In genomic region chr10:77479586-77479985, GRCh38 we compare ENCODE assay signal across 29 cellular contexts.
DNase-seq lines count a peak whose midpoint lies in the region; ATAC-seq and TF ChIP-seq lines count a peak whose summit lies in the region.
"Had no signal": no experiment of that assay in that cellular context is flagged by ENCODE, and none has a peak within 500 bp of the region (broad histone marks: within the 10 kb centered on the region; RNA-seq: fewer than 3 reads in every experiment).

No MANE protein-coding gene starts in this region.

- H3K4me2 ChIP-seq in BLaER1 (peak overlapping the region; percentile 66), GM23338 (no peak overlapping the region), hepatocyte (no peak overlapping the region)

- peaks cover 99% of the 10 kb centered on the region for H3K4me1 ChIP-seq in BLaER1
- H3K4me1 ChIP-seq in GM23338 (ENCODE audit: insufficient read depth) = no peaks in the 10 kb centered on the region
- H3K4me1 ChIP-seq in muscle layer of colon (ENCODE audit: insufficient read depth, low read length) = peaks cover 46% of the 10 kb centered on the region
- peaks cover 13% of the 10 kb centered on the region for H3K4me1 ChIP-seq in hepatocyte (ENCODE audit: insufficient read depth)
- H3K4me1 ChIP-seq: suprapubic skin had no signal

- H3K4me3 ChIP-seq in BLaER1 = no peak overlapping the region
- H3K4me3 ChIP-seq in GM23338 = no peak overlapping the region
- H3K4me3 ChIP-seq in muscle layer of colon (ENCODE audit: low read depth in 1 of 2, low read length in 2 of 2) = no peak overlapping the region
- H3K4me3 ChIP-seq in hepatocyte = no peak overlapping the region
- H3K4me3 ChIP-seq: K562, smooth muscle cell, suprapubic skin had no signal

- H3K9me3 ChIP-seq in BLaER1 (no peaks in the 10 kb centered on the region), muscle layer of colon (ENCODE audit: low read length) (no peaks in the 10 kb centered on the region), hepatocyte (ENCODE audit: low read depth) (no peaks in the 10 kb centered on the region)
- H3K9me3 ChIP-seq: suprapubic skin had no signal

- no peak overlapping the region for H3K4me3 Mint-ChIP-seq in GM23338
- no peak overlapping the region for H3K4me3 Mint-ChIP-seq in chondrocyte (ENCODE audit: unreplicated experiment)
- H3K4me3 Mint-ChIP-seq: activated B cell treated with CpG ODN at 0.5 μM for 24 hours; activated CD4-positive, alpha-beta memory T cell treated with anti-CD3 and anti-CD28 coated beads for 36 hours; activated naive CD8-positive, alpha-beta T cell; activated T-helper 17 cell treated with anti-CD3 and anti-CD28 coated beads, Interleukin-2, amount 50 U/mL, for 72 hours had no signal

- H3K36me3 Mint-ChIP-seq in GM23338 (ENCODE audit: low read depth) (no peaks in the 10 kb centered on the region), chondrocyte (ENCODE audit: low read depth) (no peaks in the 10 kb centered on the region)
- H3K36me3 Mint-ChIP-seq: activated CD4-positive, alpha-beta memory T cell treated with anti-CD3 and anti-CD28 coated beads for 36 hours; activated naive CD8-positive, alpha-beta T cell had no signal

- H3K27ac Mint-ChIP-seq in GM23338 (no peak overlapping the region), chondrocyte (ENCODE audit: unreplicated experiment) (peak overlapping the region; percentile 70)
- H3K27ac Mint-ChIP-seq: activated B cell treated with CpG ODN at 0.5 μM for 24 hours; activated CD4-positive, alpha-beta memory T cell treated with anti-CD3 and anti-CD28 coated beads for 36 hours; activated naive CD8-positive, alpha-beta T cell; activated T-helper 17 cell treated with anti-CD3 and anti-CD28 coated beads, Interleukin-2, amount 50 U/mL, for 72 hours had no signal

- H3K36me3 ChIP-seq in BLaER1 (no peaks in the 10 kb centered on the region), GM23338 (ENCODE audit: insufficient read depth) (no peaks in the 10 kb centered on the region), muscle layer of colon (ENCODE audit: insufficient read depth, low read length) (no peaks in the 10 kb centered on the region), hepatocyte (replicated peaks; ENCODE audit: insufficient read depth, low read depth) (no peaks in the 10 kb centered on the region)
- H3K36me3 ChIP-seq: suprapubic skin had no signal

- TF ChIP-seq CTCF in GM23338 (conservative IDR thresholded peaks at IDR 0.05; ENCODE audit: low read depth in 2 of 2) = no peak
- no peak for TF ChIP-seq CTCF in chondrocyte (IDR thresholded peaks at IDR 0.05)
- TF ChIP-seq CTCF in hepatocyte (IDR thresholded peaks at IDR 0.05; ENCODE audit: poor library complexity) = no peak

- H4K20me1 ChIP-seq in BLaER1 (no peaks in the 10 kb centered on the region), GM23338 (replicated peaks; ENCODE audit: insufficient read depth) (no peaks in the 10 kb centered on the region; the same call in 1 of the 2 replicates), hepatocyte (ENCODE audit: insufficient read depth, poor library complexity, severe bottlenecking) (no peaks in the 10 kb centered on the region)

- no peak; the same call in 2 of the 3 replicates for ATAC-seq in GM23338
- no peak for ATAC-seq in HG03520 (IDR thresholded peaks at IDR 0.05; ENCODE audit: unreplicated experiment)
- ATAC-seq: activated T-helper 17 cell treated with anti-CD3 and anti-CD28 coated beads, Interleukin-2, amount 50 U/mL, for 72 hours; HCT116; K562 had no signal

- no peaks in the 10 kb centered on the region for H3K79me2 ChIP-seq in GM23338 (replicated peaks; ENCODE audit: insufficient read depth)
- H3K79me2 ChIP-seq in hepatocyte = no peaks in the 10 kb centered on the region

- H3K27me3 ChIP-seq in BLaER1 = no peaks in the 10 kb centered on the region
- no peaks in the 10 kb centered on the region for H3K27me3 ChIP-seq in GM23338 (ENCODE audit: insufficient read depth)
- no peaks in the 10 kb centered on the region for H3K27me3 ChIP-seq in muscle layer of colon (ENCODE audit: control insufficient read depth in 1 of 2, insufficient read depth in 2 of 2, low read length in 2 of 2)
- H3K27me3 ChIP-seq in hepatocyte = no peaks in the 10 kb centered on the region

- H3K27ac ChIP-seq in BLaER1 (no peak overlapping the region), GM23338 (ENCODE audit: low read depth) (no peak overlapping the region), muscle layer of colon (ENCODE audit: low read depth, low read length) (no peak overlapping the region), hepatocyte (no peak overlapping the region)
- H3K27ac ChIP-seq: suprapubic skin had no signal

- peak; percentile 37 for DNase-seq in GM23338 (ENCODE audit: low spot score)
- no peak for DNase-seq in chondrocyte (ENCODE audit: low spot score)
- DNase-seq in UCSD-AML1 (lab: John Stamatoyannopoulos, UW; ENCODE audit: unreplicated experiment) = no peak
- DNase-seq in NOMO-1 treated with dmso at 0.1 percent for 144 hours (lab: John Stamatoyannopoulos, UW; ENCODE audit: unreplicated experiment) = no peak
- DNase-seq in hepatocyte (ENCODE audit: low spot score) = no peak
- DNase-seq: ACHN; activated B cell treated with CpG ODN at 0.5 μM for 24 hours; activated CD4-positive, alpha-beta memory T cell treated with anti-CD3 and anti-CD28 coated beads for 36 hours; activated CD8-positive, alpha-beta memory T cell treated with anti-CD3 and anti-CD28 coated beads, Interleukin-2, amount 50 U/mL, for 48 hours; aorta; C1 segment of cervical spinal cord; central memory CD4-positive, alpha-beta T cell; dermis blood vessel endothelial cell; kidney glomerular epithelial cell; MM.1S; NCI-H1417 treated with DMSO at 0.1 percent for 48 hours; NCI-H2107; NCI-H526; nucleus accumbens; T1000 had no signal

- H3K4me1 Mint-ChIP-seq in GM23338 (peaks cover 2% of the 10 kb centered on the region; the same call in 2 of the 3 replicates), chondrocyte (ENCODE audit: low read depth) (peaks cover 42% of the 10 kb centered on the region)
- H3K4me1 Mint-ChIP-seq: activated B cell treated with CpG ODN at 0.5 μM for 24 hours; activated T-helper 17 cell treated with anti-CD3 and anti-CD28 coated beads, Interleukin-2, amount 50 U/mL, for 72 hours had no signal

- H3F3A ChIP-seq in GM23338 (replicated peaks; ENCODE audit: low read depth) = no peaks in the 10 kb centered on the region

- no peaks in the 10 kb centered on the region for H3K9me3 Mint-ChIP-seq in GM23338
- H3K9me3 Mint-ChIP-seq in chondrocyte (ENCODE audit: low read depth) = no peaks in the 10 kb centered on the region
- H3K9me3 Mint-ChIP-seq: activated B cell treated with CpG ODN at 0.5 μM for 24 hours; activated CD4-positive, alpha-beta memory T cell treated with anti-CD3 and anti-CD28 coated beads for 36 hours; activated T-helper 17 cell treated with anti-CD3 and anti-CD28 coated beads, Interleukin-2, amount 50 U/mL, for 72 hours had no signal

- H3K27me3 Mint-ChIP-seq in GM23338 (ENCODE audit: insufficient read depth, low read depth, poor library complexity) = peaks cover 5% of the 10 kb centered on the region
- H3K27me3 Mint-ChIP-seq in chondrocyte (ENCODE audit: low read depth) = no peaks in the 10 kb centered on the region
- H3K27me3 Mint-ChIP-seq: activated B cell treated with CpG ODN at 0.5 μM for 24 hours; activated CD4-positive, alpha-beta memory T cell treated with anti-CD3 and anti-CD28 coated beads for 36 hours had no signal

- WGBS in hepatocyte (ENCODE audit: low lambda C conversion rate, missing lambda C conversion rate) = 60% methylated on average over 8 of the region's 8 CpGs

- no peak overlapping the region for H3K9ac ChIP-seq in BLaER1
- H3K9ac ChIP-seq in muscle layer of colon (ENCODE audit: low read length) = peak overlapping the region; percentile 5

- H2AFZ ChIP-seq in GM23338 = no peak overlapping the region
- H2AFZ ChIP-seq in hepatocyte = no peak overlapping the region

- no peaks in the 10 kb centered on the region for H3K9me2 ChIP-seq in GM23338 (ENCODE audit: insufficient read depth)
- H3K9me2 ChIP-seq in hepatocyte (replicated peaks; ENCODE audit: insufficient read depth) = no peaks in the 10 kb centered on the region

TF ChIP-seq in GM23338, 12 proteins besides CTCF, POLR2A, EP300 and RAD21 (continues in another document):
- no peak for TF ChIP-seq CREB1 (CRISPR knock-in tag; IDR thresholded peaks at IDR 0.05; ENCODE audit: low read depth)
- TF ChIP-seq ZNF331 (CRISPR knock-in tag; IDR thresholded peaks at IDR 0.05; ENCODE audit: low read depth) = no peak
- TF ChIP-seq JUNB (IDR thresholded peaks at IDR 0.05; ENCODE audit: unreplicated experiment) = no peak
- TF ChIP-seq ZNF114 (CRISPR knock-in tag; IDR thresholded peaks at IDR 0.05) = no peak
